10 cellular contexts compared by ENCODE assay signal in genomic region chr16:8960788-8961109, GRCh38. TPM values are rescaled to one million over a fixed set of nuclear protein-coding genes. Genes with fewer than 3 reads are reported as not detected.
A peak's percentile ranks its signal among the peaks of the same experiment; 100 is the strongest.
DNase-seq lines count a peak whose midpoint lies in the region; ATAC-seq and TF ChIP-seq lines count a peak whose summit lies in the region.
"Had no signal": no experiment of that assay in that cellular context is flagged by ENCODE, and none has a peak within 500 bp of the region (broad histone marks: within the 10 kb centered on the region; RNA-seq: fewer than 3 reads in every experiment).

No MANE protein-coding gene starts in this region.

- 15 to 21% methylated on average over 1 of the region's 1 CpG for WGBS in testis, 2 donors

- H4K20me1 ChIP-seq in BLaER1 treated with 17β-estradiol and CSF1 and Interleukin-3, amounts not matched to agents 10 nM and 100 nM: peaks cover 72 to 74% (median 73%) of the 10 kb centered on the region in 11 experiments

- H3K4me3 Mint-ChIP-seq in IgD-negative memory B cell (peak overlapping the region; percentile 68 to 93 (median 90)), chondrocyte (ENCODE audit: unreplicated experiment) (peak overlapping the region; percentile 3), natural killer cell (peak overlapping the region; percentile 96)

- peaks cover 0 to 3% (median 0%) of the 10 kb centered on the region in 3 donors for H3K9me3 Mint-ChIP-seq in IgD-negative memory B cell
- H3K9me3 Mint-ChIP-seq in chondrocyte (ENCODE audit: low read depth): no peaks in the 10 kb centered on the region
- H3K9me3 Mint-ChIP-seq in natural killer cell: no peaks in the 10 kb centered on the region

- H3K4me3 ChIP-seq in BLaER1 treated with 17β-estradiol and CSF1 and Interleukin-3, amounts not matched to agents 10 nM and 100 nM: peak overlapping the region; percentile 40 to 99 (median 94); a peak in 15 of 20 replicates
- no peak overlapping the region for H3K4me3 ChIP-seq in testis

- peak overlapping the region; percentile 91 to 100 (median 95) for H3K4me2 ChIP-seq in BLaER1 treated with 17β-estradiol and CSF1 and Interleukin-3, amounts not matched to agents 10 nM and 100 nM

- H3K36me3 Mint-ChIP-seq in IgD-negative memory B cell: no peaks in the 10 kb centered on the region
- no peaks in the 10 kb centered on the region for H3K36me3 Mint-ChIP-seq in chondrocyte (ENCODE audit: low read depth)
- no peaks in the 10 kb centered on the region for H3K36me3 Mint-ChIP-seq in natural killer cell

- peaks cover 0 to 5% (median 0%) of the 10 kb centered on the region in 11 experiments; a peak in 2 of 22 replicates for H3K36me3 ChIP-seq in BLaER1 treated with 17β-estradiol and CSF1 and Interleukin-3, amounts not matched to agents 10 nM and 100 nM
- no peaks in the 10 kb centered on the region for H3K36me3 ChIP-seq in testis (ENCODE audit: low read depth, missing control alignments)

- no peaks in the 10 kb centered on the region for H3K27me3 ChIP-seq in BLaER1 treated with 17β-estradiol and CSF1 and Interleukin-3, amounts not matched to agents 10 nM and 100 nM
- no peaks in the 10 kb centered on the region for H3K27me3 ChIP-seq in testis

- H3K4me1 ChIP-seq in BLaER1 treated with 17β-estradiol and CSF1 and Interleukin-3, amounts not matched to agents 10 nM and 100 nM: peaks cover 63 to 79% (median 74%) of the 10 kb centered on the region in 10 experiments
- peaks cover 66% of the 10 kb centered on the region for H3K4me1 ChIP-seq in testis

- H3K27me3 Mint-ChIP-seq in IgD-negative memory B cell (no peaks in the 10 kb centered on the region), chondrocyte (ENCODE audit: low read depth) (no peaks in the 10 kb centered on the region), natural killer cell (ENCODE audit: low read depth in 2 of 2) (no peaks in the 10 kb centered on the region)

- H3K9me3 ChIP-seq in BLaER1 treated with 17β-estradiol and CSF1 and Interleukin-3, amounts not matched to agents 10 nM and 100 nM (replicated peaks in 1 of 11): no peaks in the 10 kb centered on the region
- H3K9me3 ChIP-seq in testis: no peaks in the 10 kb centered on the region

- intact Hi-C loops in natural killer cell (cut with micrococcal nuclease): loop anchor here (5.0 to 10.0 kb wide), 3 partner anchors 46 to 163 kb away; partner anchors contain the start of genes HAPSTR1, PMM2 and TMEM186
- intact Hi-C loops in testis (cut with DNase I; ENCODE audit: low total_unique reads): no loop called here

- DNase-seq in chondrocyte (ENCODE audit: low spot score) (no peak), natural killer cell (no peak), A172 (ENCODE audit: low spot score) (no peak), NCI-H345 treated with DMSO at 0.1 percent for 48 hours (lab: John Stamatoyannopoulos, UW; ENCODE audit: unreplicated experiment) (no peak), testis (no peak), superior temporal gyrus (ENCODE audit: extremely low spot score) (no peak)
- DNase-seq: activated CD4-positive, alpha-beta T cell treated with anti-CD3 and anti-CD28 coated beads for 48 hours had no signal

- H3K4me1 Mint-ChIP-seq in IgD-negative memory B cell: peaks cover 52 to 62% (median 59%) of the 10 kb centered on the region in 3 donors
- peaks cover 67% of the 10 kb centered on the region for H3K4me1 Mint-ChIP-seq in chondrocyte (ENCODE audit: low read depth)
- H3K4me1 Mint-ChIP-seq in natural killer cell: peaks cover 59 to 67% of the 10 kb centered on the region in 2 donors

- peak overlapping the region in 7 of 11 experiments; percentile 13 to 66 (median 48); a peak in 12 of 22 replicates for H3K27ac ChIP-seq in BLaER1 treated with 17β-estradiol and CSF1 and Interleukin-3, amounts not matched to agents 10 nM and 100 nM
- H3K27ac ChIP-seq in testis: no peak overlapping the region
- H3K27ac ChIP-seq: epithelial cell of prostate had no signal

- peak overlapping the region; percentile 22 to 98 (median 97); a peak in 21 of 22 replicates for H3K9ac ChIP-seq in BLaER1 treated with 17β-estradiol and CSF1 and Interleukin-3, amounts not matched to agents 10 nM and 100 nM

- H3K27ac Mint-ChIP-seq in IgD-negative memory B cell: peak overlapping the region; percentile 63 to 95 (median 86)
- H3K27ac Mint-ChIP-seq in chondrocyte (ENCODE audit: unreplicated experiment): peak overlapping the region; percentile 84
- peak overlapping the region; percentile 84 to 89 for H3K27ac Mint-ChIP-seq in natural killer cell

- TF ChIP-seq POLR2A in testis (IDR thresholded peaks at IDR 0.05): no peak

- no peak for TF ChIP-seq CTCF in chondrocyte (IDR thresholded peaks at IDR 0.05)
- TF ChIP-seq CTCF in natural killer cell (IDR thresholded peaks at IDR 0.05): no peak
- no peak for TF ChIP-seq CTCF in testis (IDR thresholded peaks at IDR 0.05)

- no peak for ATAC-seq in natural killer cell

RNA-seq across cellular contexts. Expression of gene USP7, which starts 3.0 kb away (rescaled TPM):
- 9.4 TPM for polyA plus RNA-seq in IgD-negative memory B cell
- total RNA-seq in chondrocyte: 80.3 to 90.6 TPM (median 81.1 TPM) in 3 replicates
- total RNA-seq in natural killer cell: 100 to 1,000 TPM; 213 to 268 (median 236) TPM
- 49.8 and 62.1 TPM in 2 replicates for total RNA-seq in A172 (2014; rRNA removed; shearing (Covaris generic))
- total RNA-seq in testis: 100 to 1,000 TPM; 159 to 173 TPM
- 172 TPM for polyA plus RNA-seq in testis (ENCODE audit: insufficient read depth, low read depth, low replicate concordance)

Comparison
In these comparisons a context has a peak if more than half of its experiments do, and no peak if none do; other contexts are left out.
1. H3K27ac ChIP-seq: peak in BLaER1 treated with 17β-estradiol and CSF1 and Interleukin-3, amounts not matched to agents 10 nM and 100 nM (7 of 11); none in testis (0 of 2).
2. H3K4me3 ChIP-seq: peak in BLaER1 treated with 17β-estradiol and CSF1 and Interleukin-3, amounts not matched to agents 10 nM and 100 nM (10 of 10); none in testis (0 of 2).
3. H3K4me3 Mint-ChIP-seq: peak in every context shown above with its lines; median percentile 96 in natural killer cell; 90 in IgD-negative memory B cell; 3 in chondrocyte.
4. Peak in every context shown above with its lines, with median percentiles within 50 percentile points of each other: H3K27ac Mint-ChIP-seq.